ENCODE assay signal across 12 cellular contexts in genomic region chr4:147830102-147830463, GRCh38.
DNase-seq lines count a peak whose midpoint lies in the region; ATAC-seq and TF ChIP-seq lines count a peak whose summit lies in the region.
"Had no signal": no experiment of that assay in that cellular context is flagged by ENCODE, and none has a peak within 500 bp of the region (broad histone marks: within the 10 kb centered on the region; RNA-seq: fewer than 3 reads in every experiment).

No MANE protein-coding gene starts in this region.

- peaks cover 15% of the 10 kb centered on the region for H3K4me1 Mint-ChIP-seq in nephron progenitor cell

- intact Hi-C loops in esophagus squamous epithelium (cut with DNase I) (no loop called here), tibial artery (cut with DNase I; ENCODE audit: low total_unique reads) (no loop called here)

- no peak for TF ChIP-seq EP300 in SK-N-SH (IDR thresholded peaks at IDR 0.05; ENCODE audit: borderline replicate concordance in 1 of 2, low read depth in 1 of 2, low read length in 1 of 2)

- H3K4me2 ChIP-seq in SK-N-SH = no peak overlapping the region

- no peaks in the 10 kb centered on the region for H4K20me1 ChIP-seq in SK-N-SH (ENCODE audit: insufficient read depth)

- no peaks in the 10 kb centered on the region for H3K9me2 ChIP-seq in SK-N-SH

- H2AFZ ChIP-seq in SK-N-SH (ENCODE audit: low read depth) = no peak overlapping the region

- H3K27ac Mint-ChIP-seq in nephron progenitor cell = peak overlapping the region; percentile 24
- H3K27ac Mint-ChIP-seq: activated T-cell treated with anti-CD3 and anti-CD28 coated beads, Interleukin-2, amount 50 U/mL, for 24 hours had no signal

- WGBS in SK-N-SH (ENCODE audit: low lambda C conversion rate) = 92% methylated on average over 3 of the region's 3 CpGs
- WGBS in esophagus squamous epithelium, 2 donors = 82 to 85% methylated on average over 3 of the region's 3 CpGs

- TF ChIP-seq CTCF in SK-N-SH (IDR thresholded peaks at IDR 0.05) (no peak), esophagus squamous epithelium (IDR thresholded peaks at IDR 0.05) (no peak), nephron progenitor cell (IDR thresholded peaks at IDR 0.05) (no peak), tibial artery (IDR thresholded peaks at IDR 0.05) (no peak)

- no peak for ATAC-seq in HG03135 (IDR thresholded peaks at IDR 0.05; ENCODE audit: unreplicated experiment)

- H3K4me1 ChIP-seq in SK-N-SH (ENCODE audit: control insufficient read depth in 1 of 2, insufficient read depth in 2 of 2, low read depth in 1 of 2, low read length in 1 of 2) (peaks cover 19 to 26% of the 10 kb centered on the region in 2 experiments), esophagus squamous epithelium (peaks cover 22 to 88% (median 48%) of the 10 kb centered on the region in 3 donors), tibial artery (peaks cover 5 to 98% (median 63%) of the 10 kb centered on the region in 4 donors)

- peaks cover 41% of the 10 kb centered on the region for H3F3A ChIP-seq in SK-N-SH (replicated peaks; ENCODE audit: insufficient read depth)

- no peaks in the 10 kb centered on the region for H3K9me3 ChIP-seq in SK-N-SH
- H3K9me3 ChIP-seq in esophagus squamous epithelium = peaks cover 0 to 6% (median 0%) of the 10 kb centered on the region in 3 donors
- no peaks in the 10 kb centered on the region for H3K9me3 ChIP-seq in tibial artery

- no peak overlapping the region for H3K4me3 Mint-ChIP-seq in nephron progenitor cell
- H3K4me3 Mint-ChIP-seq: activated T-cell treated with anti-CD3 and anti-CD28 coated beads, Interleukin-2, amount 50 U/mL, for 24 hours had no signal

- CTCF ChIA-PET in SK-N-SH (lab: Yijun Ruan, JAX) = no interaction called here

- peaks cover 57% of the 10 kb centered on the region for H3K36me3 Mint-ChIP-seq in nephron progenitor cell (ENCODE audit: low read depth)

- POLR2A ChIA-PET in SK-N-SH (lab: Yijun Ruan, JAX) = no interaction called here

- H3K27ac ChIP-seq in SK-N-SH (ENCODE audit: low read depth in 2 of 2, low read length in 1 of 2) (peak overlapping the region; percentile 72 to 92; a peak in 3 of 4 replicates), esophagus squamous epithelium (peak overlapping the region; percentile 68 to 93 (median 90)), tibial artery (peak overlapping the region; percentile 81 to 86)

- H3K36me3 ChIP-seq in SK-N-SH (replicated peaks in 1 of 2; ENCODE audit: control insufficient read depth in 1 of 2, insufficient read depth in 2 of 2, low read length in 1 of 2) (no peaks in the 10 kb centered on the region), esophagus squamous epithelium (peaks cover 0 to 5% (median 0%) of the 10 kb centered on the region in 3 donors), tibial artery (peaks cover 0 to 10% (median 8%) of the 10 kb centered on the region in 3 donors)

- no peaks in the 10 kb centered on the region for H3K9me3 Mint-ChIP-seq in nephron progenitor cell
- H3K9me3 Mint-ChIP-seq: activated T-cell treated with anti-CD3 and anti-CD28 coated beads, Interleukin-2, amount 50 U/mL, for 24 hours had no signal

- H3K27me3 Mint-ChIP-seq in nephron progenitor cell (ENCODE audit: low read depth, poor library complexity) = no peaks in the 10 kb centered on the region
- H3K27me3 Mint-ChIP-seq: activated T-cell treated with anti-CD3 and anti-CD28 coated beads, Interleukin-2, amount 50 U/mL, for 24 hours had no signal

- H3K9ac ChIP-seq in SK-N-SH = no peak overlapping the region

- H3K27me3 ChIP-seq in SK-N-SH (ENCODE audit: insufficient read depth) (no peaks in the 10 kb centered on the region), esophagus squamous epithelium (no peaks in the 10 kb centered on the region), tibial artery (no peaks in the 10 kb centered on the region)

- no peak for TF ChIP-seq POLR2A in esophagus squamous epithelium (IDR thresholded peaks at IDR 0.05)

- H3K4me3 ChIP-seq in SK-N-SH (ENCODE audit: low read depth in 2 of 2, low read length in 1 of 2) (no peak overlapping the region), esophagus squamous epithelium (no peak overlapping the region), tibial artery (no peak overlapping the region)

- no peaks in the 10 kb centered on the region for H3K79me2 ChIP-seq in SK-N-SH (ENCODE audit: insufficient read depth)

- DNase-seq in SK-N-SH = no peak
- DNase-seq in esophagus squamous epithelium (lab: John Stamatoyannopoulos, UW) = no peak
- DNase-seq in nephron progenitor cell = no peak
- no peak for DNase-seq in tibial artery
- DNase-seq in NCI-H748 treated with DMSO at 0.1 percent for 48 hours (lab: John Stamatoyannopoulos, UW) = no peak
- DNase-seq in inferior parietal cortex (ENCODE audit: extremely low spot score) = no peak
- DNase-seq in SW 1271 (lab: John Stamatoyannopoulos, UW) = no peak
- DNase-seq: activated T-cell treated with anti-CD3 and anti-CD28 coated beads, Interleukin-2, amount 50 U/mL, for 24 hours; amygdala; NCI-H2171; stimulated activated CD4-positive, alpha-beta T cell treated with anti-CD3 and anti-CD28 coated beads, Interleukin-2, amount 100 ng/mL, for 24 hours had no signal

- TF ChIP-seq RAD21 in SK-N-SH (IDR thresholded peaks at IDR 0.05; ENCODE audit: low read length) = no peak

TF ChIP-seq in SK-N-SH, 30 proteins besides CTCF, POLR2A, EP300 and RAD21:
- TF ChIP-seq RCOR1 (IDR thresholded peaks at IDR 0.05; ENCODE audit: low read length) (no peak), RXRA (IDR thresholded peaks at IDR 0.05; ENCODE audit: borderline replicate concordance, low read depth) (no peak), USF1 (IDR thresholded peaks at IDR 0.05; ENCODE audit: borderline replicate concordance, low read depth) (no peak), SMC3 (IDR thresholded peaks at IDR 0.05; ENCODE audit: low read depth, low read length) (no peak)
